ENCODE assay signal across 8 cellular contexts in genomic region chr15:20622117-20622516, GRCh38.
A peak's percentile ranks its signal among the peaks of the same experiment; 100 is the strongest.
DNase-seq lines count a peak whose midpoint lies in the region; ATAC-seq and TF ChIP-seq lines count a peak whose summit lies in the region.
"Not testable (repeated sequence)": the region's sequence is repeated elsewhere in the genome, so short reads cannot be mapped to it uniquely, and the experiment has no call there.

No MANE protein-coding gene starts in this region.

- H3K79me2 ChIP-seq in PC-3 (ENCODE audit: low read length): not testable (repeated sequence)

- not testable (repeated sequence) for DNase-seq in CD8-positive, alpha-beta T cell; PC-3; Right ventricle myocardium superior; natural killer cell treated with Interleukin-12 subunit alpha and Interleukin-12 subunit beta and Interleukin-15 and Interleukin-18, amount 100 ng/mL, for 72 hours (ENCODE audit: low spot score)

- intact Hi-C loops in CD8-positive, alpha-beta T cell (cut with DNase I, micrococcal nuclease); PC-3 (cut with micrococcal nuclease); Right ventricle myocardium superior (cut with DNase I): not testable (repeated sequence)

- H3K36me3 Mint-ChIP-seq in CD8-positive, alpha-beta T cell; activated T-helper 17 cell treated with anti-CD3 and anti-CD28 coated beads, Interleukin-2, amount 50 U/mL, for 72 hours (ENCODE audit: low read depth); natural killer cell treated with Interleukin-12 subunit alpha and Interleukin-12 subunit beta and Interleukin-15 and Interleukin-18, amount 100 ng/mL, for 72 hours: not testable (repeated sequence)

- not testable (repeated sequence) for H3K4me1 Mint-ChIP-seq in CD8-positive, alpha-beta T cell (ENCODE audit: low read depth); activated T-helper 17 cell treated with anti-CD3 and anti-CD28 coated beads, Interleukin-2, amount 50 U/mL, for 72 hours; natural killer cell treated with Interleukin-12 subunit alpha and Interleukin-12 subunit beta and Interleukin-15 and Interleukin-18, amount 100 ng/mL, for 72 hours (ENCODE audit: low read depth in 2 of 2)

- not testable (repeated sequence) for H4K20me1 ChIP-seq in PC-3 (ENCODE audit: low read length)

- H3K27ac ChIP-seq in CD8-positive, alpha-beta T cell (ENCODE audit: low read depth, low read length); PC-3 (ENCODE audit: low read length): not testable (repeated sequence)

- CTCF ChIA-PET in CD8-positive, alpha-beta T cell (lab: Charles Lee); PC-3 (lab: Charles Lee): not testable (repeated sequence)

- not testable (repeated sequence) for H3K36me3 ChIP-seq in CD8-positive, alpha-beta T cell (ENCODE audit: insufficient read depth, low read length); PC-3 (ENCODE audit: low read depth, low read length)

- H3K4me2 ChIP-seq in PC-3 (ENCODE audit: low read length): not testable (repeated sequence)

- H3K27ac Mint-ChIP-seq in CD8-positive, alpha-beta T cell; activated T-helper 17 cell treated with anti-CD3 and anti-CD28 coated beads, Interleukin-2, amount 50 U/mL, for 72 hours; natural killer cell treated with Interleukin-12 subunit alpha and Interleukin-12 subunit beta and Interleukin-15 and Interleukin-18, amount 100 ng/mL, for 72 hours: not testable (repeated sequence)

- not testable (repeated sequence) for H3K27me3 ChIP-seq in CD8-positive, alpha-beta T cell (ENCODE audit: insufficient read depth, low read length); PC-3 (ENCODE audit: low read length)

- peak; percentile 31 for ATAC-seq in CD8-positive, alpha-beta T cell
- ATAC-seq in GM19351 (IDR thresholded peaks at IDR 0.05; ENCODE audit: unreplicated experiment) (peak; percentile 51), GM21723 (IDR thresholded peaks at IDR 0.05; ENCODE audit: unreplicated experiment) (peak; percentile 62), HG03066 (IDR thresholded peaks at IDR 0.05; ENCODE audit: low read depth, unreplicated experiment) (peak; percentile 71), PC-3 (peak; percentile 84), Right ventricle myocardium superior (ENCODE audit: poor library complexity) (peak; percentile 51)
- peak; percentile 51 for ATAC-seq in activated T-helper 17 cell treated with anti-CD3 and anti-CD28 coated beads, Interleukin-2, amount 50 U/mL, for 72 hours (replicated peaks)
- peak; percentile 36 to 76 for ATAC-seq in natural killer cell treated with Interleukin-12 subunit alpha and Interleukin-12 subunit beta and Interleukin-15 and Interleukin-18, amount 100 ng/mL, for 72 hours

- H3K9me3 Mint-ChIP-seq in CD8-positive, alpha-beta T cell; activated T-helper 17 cell treated with anti-CD3 and anti-CD28 coated beads, Interleukin-2, amount 50 U/mL, for 72 hours; natural killer cell treated with Interleukin-12 subunit alpha and Interleukin-12 subunit beta and Interleukin-15 and Interleukin-18, amount 100 ng/mL, for 72 hours: not testable (repeated sequence)

- H3K9me2 ChIP-seq in PC-3 (replicated peaks; ENCODE audit: low read length): not testable (repeated sequence)

- not testable (repeated sequence) for BruUV-seq in PC-3 (replicated peaks; lab: Mats Ljungman, UMichigan)

- POLR2A ChIA-PET in CD8-positive, alpha-beta T cell (lab: Charles Lee); PC-3 (lab: Charles Lee; ENCODE audit: unreplicated experiment): not testable (repeated sequence)

- not testable (repeated sequence) for H3K4me3 Mint-ChIP-seq in CD8-positive, alpha-beta T cell; activated T-helper 17 cell treated with anti-CD3 and anti-CD28 coated beads, Interleukin-2, amount 50 U/mL, for 72 hours; natural killer cell treated with Interleukin-12 subunit alpha and Interleukin-12 subunit beta and Interleukin-15 and Interleukin-18, amount 100 ng/mL, for 72 hours

- H3K9ac ChIP-seq in PC-3 (ENCODE audit: low read length): not testable (repeated sequence)

- not testable (repeated sequence) for H3K4me1 ChIP-seq in CD8-positive, alpha-beta T cell (ENCODE audit: insufficient read depth, low read length); PC-3 (ENCODE audit: insufficient read depth, low read length)

- not testable (repeated sequence) for H3F3A ChIP-seq in PC-3 (ENCODE audit: low read length, unreplicated experiment)

- not testable (repeated sequence) for H3K4me3 ChIP-seq in CD8-positive, alpha-beta T cell (ENCODE audit: low read depth, low read length); PC-3 (ENCODE audit: low read length)

- H3K9me3 ChIP-seq in CD8-positive, alpha-beta T cell (ENCODE audit: low read length); PC-3 (ENCODE audit: low read length): not testable (repeated sequence)

- H3K27me3 Mint-ChIP-seq in CD8-positive, alpha-beta T cell (ENCODE audit: low read depth); activated T-helper 17 cell treated with anti-CD3 and anti-CD28 coated beads, Interleukin-2, amount 50 U/mL, for 72 hours; natural killer cell treated with Interleukin-12 subunit alpha and Interleukin-12 subunit beta and Interleukin-15 and Interleukin-18, amount 100 ng/mL, for 72 hours: not testable (repeated sequence)

- not testable (repeated sequence) for TF ChIP-seq CTCF in CD8-positive, alpha-beta T cell (IDR thresholded peaks at IDR 0.05); PC-3 (conservative IDR thresholded peaks at IDR 0.05; ENCODE audit: low read depth, low read length)

- not testable (repeated sequence) for H2AFZ ChIP-seq in PC-3 (ENCODE audit: low read length)

Comparison
In these comparisons a context has a peak if more than half of its experiments do, and no peak if none do; other contexts are left out.
1. ATAC-seq: peak in every context shown above with its lines; median percentile 84 in PC-3; 71 in HG03066; 62 in GM21723; 56 in natural killer cell treated with Interleukin-12 subunit alpha and Interleukin-12 subunit beta and Interleukin-15 and Interleukin-18, amount 100 ng/mL, for 72 hours; 51 in GM19351; 51 in activated T-helper 17 cell treated with anti-CD3 and anti-CD28 coated beads, Interleukin-2, amount 50 U/mL, for 72 hours; 51 in Right ventricle myocardium superior; 31 in CD8-positive, alpha-beta T cell.